ENCODE assay signal across 13 cellular contexts in the genomic region with DNA sequence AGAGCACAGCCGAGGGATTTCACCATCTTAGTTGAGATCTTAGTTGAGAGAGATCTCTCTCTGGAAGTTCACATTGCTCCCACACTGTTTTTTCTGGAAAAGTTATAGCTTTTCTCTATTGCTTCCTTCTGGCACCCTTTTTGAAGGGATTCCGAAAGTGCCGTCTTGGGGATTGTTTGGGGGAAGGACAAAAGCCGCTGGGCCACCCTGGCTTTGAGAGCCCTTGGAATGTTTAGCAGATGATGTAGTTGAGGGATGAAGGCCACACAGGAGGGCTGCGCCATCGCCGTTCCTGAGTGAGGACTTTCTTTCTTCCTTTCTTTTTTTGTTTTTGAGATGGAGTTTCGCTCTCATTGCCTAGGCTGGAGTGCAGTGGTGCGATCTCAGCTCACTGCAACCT. TPM values are rescaled to one million over a fixed set of nuclear protein-coding genes. Genes with fewer than 3 reads are reported as not detected.
A peak's percentile ranks its signal among the peaks of the same experiment; 100 is the strongest.
DNase-seq lines count a peak whose midpoint lies in the region; ATAC-seq, FAIRE-seq and TF ChIP-seq lines count a peak whose summit lies in the region.
"Had no signal": no experiment of that assay in that cellular context is flagged by ENCODE, and none has a peak within 500 bp of the region (broad histone marks: within the 10 kb centered on the region; RNA-seq: fewer than 3 reads in every experiment).

No MANE protein-coding gene starts in this region.

- no peak for TF ChIP-seq EP300 in A549 (IDR thresholded peaks at IDR 0.05)

- H3K4me3 ChIP-seq in A549 = no peak overlapping the region
- H3K4me3 ChIP-seq in Peyer's patch = no peak overlapping the region
- no peak overlapping the region for H3K4me3 ChIP-seq in pancreas

- intact Hi-C loops in pancreas (cut with DNase I) = no loop called here

- H3K36me3 ChIP-seq in Peyer's patch (no peaks in the 10 kb centered on the region), pancreas (no peaks in the 10 kb centered on the region)

- DNase-seq in A549 (ENCODE audit: low read depth in 1 of 2, low spot score in 1 of 2) (no peak), Peyer's patch (peak in 2 of 3 donors; percentile 36 to 43), epithelial cell of prostate (ENCODE audit: low read depth, low spot score) (no peak), pancreas (peak in 2 of 6 donors; percentile 31 to 40), activated T-cell treated with anti-CD3 and anti-CD28 coated beads for 4 hours (no peak), hippocampal formation (lab: John Stamatoyannopoulos, UW) (no peak), amniotic stem cell (lab: John Stamatoyannopoulos, UW) (no peak)
- DNase-seq: CD8-positive, alpha-beta T cell; MV-4-11; naive thymus-derived CD4-positive, alpha-beta T cell; stimulated activated CD4-positive, alpha-beta T cell treated with anti-CD3 and anti-CD28 coated beads, Interleukin-4, amount 100 ng/mL, for 24 hours had no signal

- H3K9me3 ChIP-seq in A549 = no peaks in the 10 kb centered on the region
- no peaks in the 10 kb centered on the region for H3K9me3 ChIP-seq in Peyer's patch
- no peaks in the 10 kb centered on the region for H3K9me3 ChIP-seq in pancreas

- TF ChIP-seq CTCF in A549 (IDR thresholded peaks at IDR 0.05) (no peak), Peyer's patch (IDR thresholded peaks at IDR 0.05) (no peak), pancreas (IDR thresholded peaks at IDR 0.05) (no peak)

- POLR2A ChIA-PET in A549 (lab: Yijun Ruan, JAX) = no interaction called here

- no peak for FAIRE-seq in A549 (lab: Jason Lieb, UNC)
- FAIRE-seq in pancreas (lab: Jason Lieb, UNC) = no peak

- H3K27ac ChIP-seq in A549 (peak overlapping the region; percentile 81 to 84), Peyer's patch (peak overlapping the region in 3 of 4 donors; percentile 61 to 84 (median 71)), epithelial cell of prostate (peak overlapping the region; percentile 94), pancreas (peak overlapping the region; percentile 86 to 94 (median 88))
- H3K27ac ChIP-seq: HL-60 had no signal

- CTCF ChIA-PET in A549 (lab: Yijun Ruan, JAX) = interaction anchor here (1.0 to 3.0 kb wide), 6 partner anchors 17 to 170 kb away, joined by 3 to 9 read pairs (median 4); no protein-coding TSS in a partner anchor

- ATAC-seq in A549 = no peak
- ATAC-seq in pancreas = no peak
- no peak for ATAC-seq in HG03045 (IDR thresholded peaks at IDR 0.05; ENCODE audit: unreplicated experiment)
- ATAC-seq: CD8-positive, alpha-beta T cell; naive thymus-derived CD4-positive, alpha-beta T cell had no signal

- H3K27me3 ChIP-seq in Peyer's patch (no peaks in the 10 kb centered on the region), pancreas (no peaks in the 10 kb centered on the region)

- H3K4me1 ChIP-seq in A549 = peaks cover 98% of the 10 kb centered on the region
- peaks cover 0 to 93% (median 16%) of the 10 kb centered on the region in 4 donors for H3K4me1 ChIP-seq in Peyer's patch
- peaks cover 69 to 91% (median 80%) of the 10 kb centered on the region in 3 donors for H3K4me1 ChIP-seq in pancreas

- WGBS in A549 (ENCODE audit: missing lambda C conversion rate) = 92% methylated on average over 9 of the region's 9 CpGs
- WGBS in pancreas, 2 donors = 58 to 59% methylated on average over 9 of the region's 9 CpGs

- TF ChIP-seq RAD21 in A549 (conservative IDR thresholded peaks at IDR 0.05 in 1 of 2, IDR thresholded peaks at IDR 0.05 in 1 of 2) = no peak

- H3K4me2 ChIP-seq in A549 = peak overlapping the region; percentile 61

- TF ChIP-seq POLR2A in A549 (IDR thresholded peaks at IDR 0.05; ENCODE audit: low read length) (no peak), Peyer's patch (IDR thresholded peaks at IDR 0.05) (no peak)

TF ChIP-seq in A549, 52 proteins besides CTCF, POLR2A, EP300 and RAD21:
- TF ChIP-seq, protein P1, sequence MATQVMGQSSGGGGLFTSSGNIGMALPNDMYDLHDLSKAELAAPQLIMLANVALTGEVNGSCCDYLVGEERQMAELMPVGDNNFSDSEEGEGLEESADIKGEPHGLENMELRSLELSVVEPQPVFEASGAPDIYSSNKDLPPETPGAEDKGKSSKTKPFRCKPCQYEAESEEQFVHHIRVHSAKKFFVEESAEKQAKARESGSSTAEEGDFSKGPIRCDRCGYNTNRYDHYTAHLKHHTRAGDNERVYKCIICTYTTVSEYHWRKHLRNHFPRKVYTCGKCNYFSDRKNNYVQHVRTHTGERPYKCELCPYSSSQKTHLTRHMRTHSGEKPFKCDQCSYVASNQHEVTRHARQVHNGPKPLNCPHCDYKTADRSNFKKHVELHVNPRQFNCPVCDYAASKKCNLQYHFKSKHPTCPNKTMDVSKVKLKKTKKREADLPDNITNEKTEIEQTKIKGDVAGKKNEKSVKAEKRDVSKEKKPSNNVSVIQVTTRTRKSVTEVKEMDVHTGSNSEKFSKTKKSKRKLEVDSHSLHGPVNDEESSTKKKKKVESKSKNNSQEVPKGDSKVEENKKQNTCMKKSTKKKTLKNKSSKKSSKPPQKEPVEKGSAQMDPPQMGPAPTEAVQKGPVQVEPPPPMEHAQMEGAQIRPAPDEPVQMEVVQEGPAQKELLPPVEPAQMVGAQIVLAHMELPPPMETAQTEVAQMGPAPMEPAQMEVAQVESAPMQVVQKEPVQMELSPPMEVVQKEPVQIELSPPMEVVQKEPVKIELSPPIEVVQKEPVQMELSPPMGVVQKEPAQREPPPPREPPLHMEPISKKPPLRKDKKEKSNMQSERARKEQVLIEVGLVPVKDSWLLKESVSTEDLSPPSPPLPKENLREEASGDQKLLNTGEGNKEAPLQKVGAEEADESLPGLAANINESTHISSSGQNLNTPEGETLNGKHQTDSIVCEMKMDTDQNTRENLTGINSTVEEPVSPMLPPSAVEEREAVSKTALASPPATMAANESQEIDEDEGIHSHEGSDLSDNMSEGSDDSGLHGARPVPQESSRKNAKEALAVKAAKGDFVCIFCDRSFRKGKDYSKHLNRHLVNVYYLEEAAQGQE (IDR thresholded peaks at IDR 0.05) = no peak
- TF ChIP-seq, protein P2, sequence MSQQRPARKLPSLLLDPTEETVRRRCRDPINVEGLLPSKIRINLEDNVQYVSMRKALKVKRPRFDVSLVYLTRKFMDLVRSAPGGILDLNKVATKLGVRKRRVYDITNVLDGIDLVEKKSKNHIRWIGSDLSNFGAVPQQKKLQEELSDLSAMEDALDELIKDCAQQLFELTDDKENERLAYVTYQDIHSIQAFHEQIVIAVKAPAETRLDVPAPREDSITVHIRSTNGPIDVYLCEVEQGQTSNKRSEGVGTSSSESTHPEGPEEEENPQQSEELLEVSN (IDR thresholded peaks at IDR 0.05; ENCODE audit: borderline replicate concordance, low read depth) = no peak
- no peak for TF ChIP-seq HEYL (CRISPR knock-in tag; IDR thresholded peaks at IDR 0.05)

RNA-seq across cellular contexts. Expression of a gene that starts 17.7 kb away (rescaled TPM):
- polyA plus RNA-seq in A549 (2011; rRNA removed) (29.8 and 30.5 TPM in 2 replicates), A549 (2017; fragmentation: RNase III; extraction: RNeasy Plus Mini Kit Qiagen cat#74134 plus additional on column Dnase treatment) (21.9 to 26.4 TPM (median 23.2 TPM) in 3 replicates), pancreas (10 to 100 TPM; 33.8 to 42.0 TPM)
- 23.4 and 33.9 TPM in 2 replicates for polyA plus RNA-seq in A549 (2012; cell fraction: cytosol; rRNA removed)
- polyA plus RNA-seq in A549 (2012; cell fraction: nucleus; rRNA removed) = 69.3 and 101 TPM in 2 replicates
- polyA minus RNA-seq in A549 (2011; rRNA and poly(A)+ RNA removed) = 46.3 and 47.5 TPM in 2 replicates
- total RNA-seq in Peyer's patch (10 to 100 TPM; 18.2 to 45.5 (median 31.5) TPM), pancreas (10 to 100 TPM; 33.3 to 60.7 (median 41.0) TPM)

Comparison
In these comparisons a context has a peak if more than half of its experiments do, and no peak if none do; other contexts are left out.
1. DNase-seq: peak in Peyer's patch (2 of 3); none in A549 (0 of 2), epithelial cell of prostate (single experiment), activated T-cell treated with anti-CD3 and anti-CD28 coated beads for 4 hours (single experiment), hippocampal formation (0 of 2) and amniotic stem cell (single experiment).
2. Peak in every context shown above with its lines, with median percentiles within 50 percentile points of each other: H3K27ac ChIP-seq.